Comparison of ENCODE assay signal across 10 cellular contexts in the genomic region with DNA sequence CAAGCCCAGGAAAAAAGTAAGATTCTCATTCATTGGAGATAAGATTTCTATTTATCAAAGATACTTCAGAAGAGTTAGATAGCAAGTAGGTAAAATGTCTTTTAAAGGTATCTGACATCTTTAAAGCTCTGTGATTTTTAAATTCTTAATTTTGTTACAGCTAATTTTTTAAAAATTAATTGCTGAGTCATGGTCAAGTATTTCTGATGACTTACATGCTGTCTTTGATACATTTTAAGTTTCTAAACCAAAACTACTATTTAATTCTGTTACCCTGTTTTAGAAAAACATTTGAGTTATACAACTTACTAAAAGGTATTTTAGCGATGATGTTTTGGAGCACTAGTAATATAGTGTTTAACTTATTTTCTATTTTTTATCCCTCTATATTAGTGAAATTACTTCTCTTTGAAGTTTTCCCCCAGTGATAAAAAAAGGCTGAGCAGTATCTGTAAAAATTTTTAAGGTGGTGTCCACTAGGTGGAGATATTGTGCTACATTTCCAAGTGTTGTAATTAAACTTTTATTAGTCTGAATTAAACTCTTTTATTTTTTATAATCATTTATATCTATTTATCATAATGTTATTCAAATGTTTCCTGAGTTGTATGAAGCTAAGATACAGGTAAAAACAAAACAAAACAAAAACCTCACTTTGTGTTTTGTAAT.
DNase-seq lines count a peak whose midpoint lies in the region; ATAC-seq and TF ChIP-seq lines count a peak whose summit lies in the region.
"Had no signal": no experiment of that assay in that cellular context is flagged by ENCODE, and none has a peak within 500 bp of the region (broad histone marks: within the 10 kb centered on the region; RNA-seq: fewer than 3 reads in every experiment).

No MANE protein-coding gene starts in this region.

- no peaks in the 10 kb centered on the region for H3K9me3 Mint-ChIP-seq in stimulated activated memory B cell treated with anti-CD40 and anti-IgM and Interleukin-4, amounts not matched to agents 10 μg/mL and 1 μg/mL and 100 μg/mL, for 72 hours

- H3K4me2 ChIP-seq in parathyroid adenoma (ENCODE audit: low read length): no peak overlapping the region
- H3K4me2 ChIP-seq: BLaER1 treated with 17β-estradiol and CSF1 and Interleukin-3, amounts not matched to agents 10 nM and 100 nM had no signal

- H3K27me3 ChIP-seq in parathyroid adenoma (ENCODE audit: control insufficient read depth, insufficient read depth, low read length): no peaks in the 10 kb centered on the region
- H3K27me3 ChIP-seq: BLaER1 treated with 17β-estradiol and CSF1 and Interleukin-3, amounts not matched to agents 10 nM and 100 nM had no signal

- ATAC-seq in GM18873 (IDR thresholded peaks at IDR 0.05; ENCODE audit: low FRiP score, unreplicated experiment) (no peak), GM19463 (IDR thresholded peaks at IDR 0.05; ENCODE audit: unreplicated experiment) (no peak)
- no peak for ATAC-seq in stimulated activated memory B cell treated with anti-CD40 and anti-IgM and Interleukin-4, amounts not matched to agents 10 μg/mL and 1 μg/mL and 100 μg/mL, for 72 hours

- no peak overlapping the region for H3K27ac ChIP-seq in parathyroid adenoma
- H3K27ac ChIP-seq: BLaER1 treated with 17β-estradiol and CSF1 and Interleukin-3, amounts not matched to agents 10 nM and 100 nM; skin epidermis had no signal

- TF ChIP-seq CTCF in NB4 (IDR thresholded peaks at IDR 0.05; ENCODE audit: low read depth, low read length) (peak; percentile 31), parathyroid adenoma (IDR thresholded peaks at IDR 0.05) (peak; percentile 42)

- H3K4me3 Mint-ChIP-seq in stimulated activated memory B cell treated with anti-CD40 and anti-IgM and Interleukin-4, amounts not matched to agents 10 μg/mL and 1 μg/mL and 100 μg/mL, for 72 hours: no peak overlapping the region

- peak; percentile 0 for DNase-seq in NCI-H1436 (lab: John Stamatoyannopoulos, UW)
- no peak for DNase-seq in NCI-H1436 treated with DMSO at 0.1 percent for 48 hours (lab: John Stamatoyannopoulos, UW)
- DNase-seq in NB4 (ENCODE audit: low read depth): peak; percentile 30
- DNase-seq in dedifferentiated amniotic fluid mesenchymal stem cell (ENCODE audit: extremely low spot score): peak; percentile 46

- no peaks in the 10 kb centered on the region for H3K9me3 ChIP-seq in parathyroid adenoma (ENCODE audit: control insufficient read depth, low read length)
- H3K9me3 ChIP-seq: BLaER1 treated with 17β-estradiol and CSF1 and Interleukin-3, amounts not matched to agents 10 nM and 100 nM had no signal

- H2AFZ ChIP-seq in parathyroid adenoma: no peak overlapping the region

- H3K4me3 ChIP-seq in NB4 (ENCODE audit: low read depth, low read length) (no peak overlapping the region), parathyroid adenoma (ENCODE audit: low read depth, low read length) (no peak overlapping the region)
- H3K4me3 ChIP-seq: BLaER1 treated with 17β-estradiol and CSF1 and Interleukin-3, amounts not matched to agents 10 nM and 100 nM; skin epidermis had no signal

- no peak overlapping the region for H3K27ac Mint-ChIP-seq in stimulated activated memory B cell treated with anti-CD40 and anti-IgM and Interleukin-4, amounts not matched to agents 10 μg/mL and 1 μg/mL and 100 μg/mL, for 72 hours

- peaks cover 10% of the 10 kb centered on the region for H3K36me3 Mint-ChIP-seq in stimulated activated memory B cell treated with anti-CD40 and anti-IgM and Interleukin-4, amounts not matched to agents 10 μg/mL and 1 μg/mL and 100 μg/mL, for 72 hours

- H3K4me1 Mint-ChIP-seq in stimulated activated memory B cell treated with anti-CD40 and anti-IgM and Interleukin-4, amounts not matched to agents 10 μg/mL and 1 μg/mL and 100 μg/mL, for 72 hours: no peaks in the 10 kb centered on the region

- TF ChIP-seq POLR2A in NB4 (IDR thresholded peaks at IDR 0.05; ENCODE audit: extremely low read depth, insufficient read length): no peak

- no peaks in the 10 kb centered on the region for H3K79me2 ChIP-seq in parathyroid adenoma

- no peak overlapping the region for H3K9ac ChIP-seq in parathyroid adenoma
- H3K9ac ChIP-seq: BLaER1 treated with 17β-estradiol and CSF1 and Interleukin-3, amounts not matched to agents 10 nM and 100 nM had no signal

- H3K27me3 Mint-ChIP-seq in stimulated activated memory B cell treated with anti-CD40 and anti-IgM and Interleukin-4, amounts not matched to agents 10 μg/mL and 1 μg/mL and 100 μg/mL, for 72 hours: no peaks in the 10 kb centered on the region

- no peaks in the 10 kb centered on the region for H3K36me3 ChIP-seq in parathyroid adenoma (ENCODE audit: control insufficient read depth, insufficient read depth, low read length)

- H3K4me1 ChIP-seq in parathyroid adenoma: no peaks in the 10 kb centered on the region
